ENCODE assay signal across 28 cellular contexts in genomic region chr5:40137223-40137622, GRCh38.
"Had no signal": no experiment of that assay in that cellular context is flagged by ENCODE, and none has a peak within 500 bp of the region (broad histone marks: within the 10 kb centered on the region; RNA-seq: fewer than 3 reads in every experiment).

No MANE protein-coding gene starts in this region.

- H3K4me1 ChIP-seq: colonic mucosa, esophagus muscularis mucosa, esophagus squamous epithelium, foreskin keratinocyte, gastrocnemius medialis, gastroesophageal sphincter had no signal

- H3K9me3 ChIP-seq: colonic mucosa, esophagus muscularis mucosa, esophagus squamous epithelium, gastrocnemius medialis, gastroesophageal sphincter, heart left ventricle, heart right ventricle had no signal

- H3K4me3 ChIP-seq: colonic mucosa, coronary artery, dorsolateral prefrontal cortex, esophagus muscularis mucosa, esophagus squamous epithelium, gastrocnemius medialis, gastroesophageal sphincter, heart left ventricle, heart right ventricle had no signal

- H3K27me3 ChIP-seq: colonic mucosa, esophagus muscularis mucosa, esophagus squamous epithelium, foreskin keratinocyte, gastrocnemius medialis, gastroesophageal sphincter, heart left ventricle, heart right ventricle had no signal

- FAIRE-seq: colon, endometrium, endothelial cell of umbilical vein, frontal cortex had no signal

- ATAC-seq: effector memory CD8-positive, alpha-beta T cell; esophagus mucosa; foreskin keratinocyte; gastrocnemius medialis; gastroesophageal sphincter; heart left ventricle; heart right ventricle had no signal

- H3K36me3 ChIP-seq: colonic mucosa, esophagus muscularis mucosa, esophagus squamous epithelium, gastrocnemius medialis, gastroesophageal sphincter, heart left ventricle, heart right ventricle had no signal

- DNase-seq: colonic mucosa; cortex of kidney; dermis blood vessel endothelial cell; dorsolateral prefrontal cortex; effector CD4-positive, alpha-beta T cell; effector CD8-positive, alpha-beta T cell; effector memory CD4-positive, alpha-beta T cell; effector memory CD8-positive, alpha-beta T cell; endodermal cell; erythroblast; esophagus squamous epithelium; foreskin fibroblast; foreskin keratinocyte; foreskin melanocyte; gastrocnemius medialis; glutamatergic neuron; head of caudate nucleus; heart left ventricle; heart right ventricle had no signal

- H3K27ac ChIP-seq: colonic mucosa, coronary artery, dorsolateral prefrontal cortex, epithelial cell of prostate, esophagus muscularis mucosa, esophagus squamous epithelium, foreskin keratinocyte, gastrocnemius medialis, gastroesophageal sphincter, heart left ventricle, heart right ventricle had no signal
